Comparison of ENCODE assay signal across 8 cellular contexts in genomic region chr4:87848622-87849351, GRCh38. TPM values are rescaled to one million over a fixed set of nuclear protein-coding genes. Genes with fewer than 3 reads are reported as not detected.
DNase-seq lines count a peak whose midpoint lies in the region; ATAC-seq and TF ChIP-seq lines count a peak whose summit lies in the region.

No MANE protein-coding gene starts in this region.

- H3K9me3 Mint-ChIP-seq in CD8-positive, alpha-beta T cell = no peaks in the 10 kb centered on the region
- no peaks in the 10 kb centered on the region for H3K9me3 Mint-ChIP-seq in activated naive CD4-positive, alpha-beta T cell treated with anti-CD3 and anti-CD28 coated beads, Interleukin-2, amount 10 ng/mL, durations not matched to agents 7 days and 5 days

- intact Hi-C loops in CD8-positive, alpha-beta T cell (cut with DNase I, micrococcal nuclease) = loop anchor here (5.0 to 10.0 kb wide), 4 partner anchors 171 to 496 kb away; no protein-coding TSS in a partner anchor

- ATAC-seq in CD8-positive, alpha-beta T cell = peak; percentile 65
- ATAC-seq in GM19043 (IDR thresholded peaks at IDR 0.05; ENCODE audit: low read depth, unreplicated experiment) = peak; percentile 82
- ATAC-seq in HG03342 (IDR thresholded peaks at IDR 0.05; ENCODE audit: unreplicated experiment) = peak; percentile 91

- H3K4me3 Mint-ChIP-seq in CD8-positive, alpha-beta T cell = peak overlapping the region; percentile 24
- no peak overlapping the region for H3K4me3 Mint-ChIP-seq in activated naive CD4-positive, alpha-beta T cell treated with anti-CD3 and anti-CD28 coated beads, Interleukin-2, amount 10 ng/mL, durations not matched to agents 7 days and 5 days

- POLR2A ChIA-PET in CD8-positive, alpha-beta T cell (lab: Charles Lee) = no interaction called here

- no peaks in the 10 kb centered on the region for H3K9me3 ChIP-seq in CD8-positive, alpha-beta T cell (ENCODE audit: low read length)
- no peaks in the 10 kb centered on the region for H3K9me3 ChIP-seq in osteoblast (ENCODE audit: low read depth, low read length)

- no peak overlapping the region for H3K27ac Mint-ChIP-seq in CD8-positive, alpha-beta T cell
- no peak overlapping the region for H3K27ac Mint-ChIP-seq in activated naive CD4-positive, alpha-beta T cell treated with anti-CD3 and anti-CD28 coated beads, Interleukin-2, amount 10 ng/mL, durations not matched to agents 7 days and 5 days

- DNase-seq in CD8-positive, alpha-beta T cell = peak in 4 of 7 experiments; percentile 10 to 22 (median 16)
- DNase-seq in NCI-H82 treated with DMSO at 0.1 percent for 48 hours (lab: John Stamatoyannopoulos, UW; ENCODE audit: unreplicated experiment) = peak; percentile 4
- peak; percentile 51 for DNase-seq in activated naive CD4-positive, alpha-beta T cell treated with anti-CD3 and anti-CD28 coated beads, Interleukin-2, amount 10 ng/mL, durations not matched to agents 7 days and 5 days
- peak; percentile 65 for DNase-seq in glomerular visceral epithelial cell (ENCODE audit: extremely low spot score)
- DNase-seq in osteoblast (ENCODE audit: insufficient read length, low spot score, missing footprints) = no peak
- DNase-seq in HuH-7.5 (ENCODE audit: low spot score) = no peak

- H3K4me3 ChIP-seq in CD8-positive, alpha-beta T cell (ENCODE audit: low read depth, low read length) = peak overlapping the region; percentile 10
- peak overlapping the region; percentile 57 for H3K4me3 ChIP-seq in osteoblast (ENCODE audit: insufficient read depth, low read length)

- peaks cover 10% of the 10 kb centered on the region for H3K4me1 Mint-ChIP-seq in CD8-positive, alpha-beta T cell (ENCODE audit: low read depth)
- peaks cover 11% of the 10 kb centered on the region for H3K4me1 Mint-ChIP-seq in activated naive CD4-positive, alpha-beta T cell treated with anti-CD3 and anti-CD28 coated beads, Interleukin-2, amount 10 ng/mL, durations not matched to agents 7 days and 5 days

- H4K20me1 ChIP-seq in osteoblast (ENCODE audit: insufficient read depth, low read length) = no peaks in the 10 kb centered on the region

- peak overlapping the region; percentile 83 for H2AFZ ChIP-seq in osteoblast (ENCODE audit: low read length)

- TF ChIP-seq CTCF in CD8-positive, alpha-beta T cell (IDR thresholded peaks at IDR 0.05) = peak; percentile 34
- peak; percentile 64 for TF ChIP-seq CTCF in osteoblast (IDR thresholded peaks at IDR 0.05; ENCODE audit: extremely low read depth, low read depth, low read length)

- no peak overlapping the region for H3K27ac ChIP-seq in CD8-positive, alpha-beta T cell (ENCODE audit: low read depth, low read length)
- no peak overlapping the region for H3K27ac ChIP-seq in osteoblast (ENCODE audit: low read depth, low read length)

- no peaks in the 10 kb centered on the region for H3K36me3 ChIP-seq in CD8-positive, alpha-beta T cell (ENCODE audit: insufficient read depth, low read length)
- no peaks in the 10 kb centered on the region for H3K36me3 ChIP-seq in osteoblast (ENCODE audit: insufficient read depth, low read length)

- CTCF ChIA-PET in CD8-positive, alpha-beta T cell (lab: Charles Lee) = interaction anchor here (0.5 to 2.1 kb wide), 9 partner anchors 9 to 589 kb away, joined by 3 to 10 read pairs (median 3); no protein-coding TSS in a partner anchor
- CTCF ChIA-PET in activated naive CD4-positive, alpha-beta T cell treated with anti-CD3 and anti-CD28 coated beads, Interleukin-2, amount 10 ng/mL, durations not matched to agents 7 days and 5 days (lab: Charles Lee) = interaction anchor here (0.7 to 3.9 kb wide), 27 partner anchors 8 to 514 kb away, joined by 3 to 28 read pairs (median 3); no protein-coding TSS in a partner anchor

- peaks cover 18% of the 10 kb centered on the region for H3K27me3 Mint-ChIP-seq in CD8-positive, alpha-beta T cell (ENCODE audit: low read depth)
- peaks cover 26% of the 10 kb centered on the region for H3K27me3 Mint-ChIP-seq in activated naive CD4-positive, alpha-beta T cell treated with anti-CD3 and anti-CD28 coated beads, Interleukin-2, amount 10 ng/mL, durations not matched to agents 7 days and 5 days

- H3K79me2 ChIP-seq in osteoblast (ENCODE audit: insufficient read depth, low read length) = no peaks in the 10 kb centered on the region

- H3K27me3 ChIP-seq in CD8-positive, alpha-beta T cell (ENCODE audit: insufficient read depth, low read length) = no peaks in the 10 kb centered on the region
- H3K27me3 ChIP-seq in osteoblast (ENCODE audit: insufficient read depth, low read length) = peaks cover 5% of the 10 kb centered on the region

- no peaks in the 10 kb centered on the region for H3K4me1 ChIP-seq in CD8-positive, alpha-beta T cell (ENCODE audit: insufficient read depth, low read length)
- H3K4me1 ChIP-seq in osteoblast (ENCODE audit: insufficient read depth, low read length) = peaks cover 4% of the 10 kb centered on the region

- H3K4me2 ChIP-seq in osteoblast (ENCODE audit: insufficient read depth, low read length) = peak overlapping the region; percentile 77

- no peaks in the 10 kb centered on the region for H3K36me3 Mint-ChIP-seq in CD8-positive, alpha-beta T cell
- H3K36me3 Mint-ChIP-seq in activated naive CD4-positive, alpha-beta T cell treated with anti-CD3 and anti-CD28 coated beads, Interleukin-2, amount 10 ng/mL, durations not matched to agents 7 days and 5 days = no peaks in the 10 kb centered on the region

RNA-seq across cellular contexts. Expression of gene MEPE, which starts 16.0 kb away (rescaled TPM):
- total RNA-seq in CD8-positive, alpha-beta T cell = not detected
- total RNA-seq in osteoblast = not detected in 2 replicates

RNA-seq across cellular contexts. Expression of gene IBSP, which starts 49.4 kb away (rescaled TPM):
- not detected for total RNA-seq in CD8-positive, alpha-beta T cell
- 14.4 and 15.6 TPM in 2 replicates for total RNA-seq in osteoblast

Comparison
In these comparisons a context has a peak if more than half of its experiments do, and no peak if none do; other contexts are left out.
1. DNase-seq: peak in CD8-positive, alpha-beta T cell (4 of 7), NCI-H82 treated with DMSO at 0.1 percent for 48 hours (single experiment), activated naive CD4-positive, alpha-beta T cell treated with anti-CD3 and anti-CD28 coated beads, Interleukin-2, amount 10 ng/mL, durations not matched to agents 7 days and 5 days (single experiment) and glomerular visceral epithelial cell (single experiment); none in osteoblast (single experiment) and HuH-7.5 (single experiment).
2. RNA of gene IBSP, which starts 49.4 kb away (total RNA-seq): 14.4 to 15.6 TPM in osteoblast; not detected in CD8-positive, alpha-beta T cell; every median in the first group is over 10 times any median in the second.
3. Peak in every context shown above with its lines, with median percentiles within 50 percentile points of each other: ATAC-seq.